In the genomic region with DNA sequence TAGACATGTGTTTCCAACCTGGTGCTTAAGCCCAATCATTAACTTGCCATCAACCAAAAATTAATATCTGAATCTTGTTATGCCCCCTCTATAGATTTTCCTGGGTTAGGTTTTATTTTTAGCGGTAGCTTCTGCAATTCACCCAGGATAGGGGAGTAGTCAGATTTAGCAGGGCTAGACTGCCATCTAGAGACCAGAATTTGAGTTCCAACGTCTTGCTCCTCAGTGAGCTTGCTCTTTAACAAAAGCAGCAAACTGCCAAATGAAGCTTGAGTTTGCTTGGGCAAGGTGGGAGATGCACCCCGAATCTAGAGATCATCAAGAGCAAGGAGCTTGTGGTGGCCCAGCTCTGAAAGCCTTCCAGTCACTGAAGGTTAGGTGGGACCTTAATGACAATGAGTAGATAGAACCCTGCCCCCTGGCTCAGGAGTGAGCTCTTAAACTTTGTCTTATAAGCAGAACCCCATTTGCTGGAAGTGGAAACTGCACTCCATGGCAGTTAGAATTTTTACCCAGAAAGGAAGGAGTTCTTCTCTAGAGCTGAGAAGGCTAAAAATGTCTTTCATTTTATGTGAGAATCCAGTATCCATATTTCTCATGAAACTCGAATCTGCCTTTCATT, we compare ENCODE assay signal across 10 cellular contexts.
A peak's percentile ranks its signal among the peaks of the same experiment; 100 is the strongest.
DNase-seq lines count a peak whose midpoint lies in the region; FAIRE-seq and TF ChIP-seq lines count a peak whose summit lies in the region.
"Had no signal": no experiment of that assay in that cellular context is flagged by ENCODE, and none has a peak within 500 bp of the region (broad histone marks: within the 10 kb centered on the region; RNA-seq: fewer than 3 reads in every experiment).

No MANE protein-coding gene starts in this region.

- H3K27me3 ChIP-seq in H7 (ENCODE audit: control insufficient read depth, insufficient read depth, low read length) (no peaks in the 10 kb centered on the region), keratinocyte (ENCODE audit: control insufficient read depth, extremely low read depth, insufficient read depth, low read length) (no peaks in the 10 kb centered on the region), tibial artery (peaks cover 0 to 2% of the 10 kb centered on the region in 2 donors)

- dilution Hi-C loops in keratinocyte (cut with MboI; ENCODE audit: extremely low pct_ligation_motif_present, low sequenced_read_pairs): no loop called here

- H3K27me3 Mint-ChIP-seq in Calu3 (ENCODE audit: unreplicated experiment): no peaks in the 10 kb centered on the region
- H3K27me3 Mint-ChIP-seq: IgD-negative memory B cell had no signal

- no peak overlapping the region for H3K27ac Mint-ChIP-seq in Calu3 (ENCODE audit: unreplicated experiment)
- H3K27ac Mint-ChIP-seq: mesothelial cell of epicardium had no signal

- TF ChIP-seq CTCF in Calu3 (IDR thresholded peaks at IDR 0.05; ENCODE audit: unreplicated experiment) (peak; percentile 24), keratinocyte (optimal IDR thresholded peaks at IDR 0.05 in 1 of 3, IDR thresholded peaks at IDR 0.05 in 1 of 3, conservative IDR thresholded peaks at IDR 0.05 in 1 of 3; ENCODE audit: extremely low read depth in 1 of 3, insufficient read depth in 2 of 3, low read length in 3 of 3) (peak; percentile 58 to 69 (median 68)), tibial artery (IDR thresholded peaks at IDR 0.05) (peak; percentile 54 to 57)

- H3K4me2 ChIP-seq in keratinocyte (ENCODE audit: control insufficient read depth, extremely low read depth, insufficient read depth, low read depth, low read length): no peak overlapping the region

- H3K4me3 ChIP-seq in H7 (ENCODE audit: insufficient read depth, low read depth, low read length): no peak overlapping the region
- H3K4me3 ChIP-seq in keratinocyte (ENCODE audit: control insufficient read depth in 2 of 3, extremely low read depth in 1 of 3, insufficient read depth in 2 of 3, low read depth in 1 of 3, low read length in 3 of 3): no peak overlapping the region
- H3K4me3 ChIP-seq in tibial artery: no peak overlapping the region

- H3K27ac ChIP-seq in keratinocyte (ENCODE audit: control insufficient read depth, insufficient read depth, low read length) (no peak overlapping the region), tibial artery (no peak overlapping the region)

- no peaks in the 10 kb centered on the region for H3K4me1 ChIP-seq in keratinocyte (ENCODE audit: control insufficient read depth, extremely low read depth, insufficient read depth, low read length)
- H3K4me1 ChIP-seq in tibial artery: peaks cover 0 to 8% (median 0%) of the 10 kb centered on the region in 4 donors

- H3K36me3 Mint-ChIP-seq in Calu3 (ENCODE audit: insufficient read depth, unreplicated experiment): no peaks in the 10 kb centered on the region
- H3K36me3 Mint-ChIP-seq: IgD-negative memory B cell, mesothelial cell of epicardium had no signal

- no peaks in the 10 kb centered on the region for H4K20me1 ChIP-seq in keratinocyte (ENCODE audit: control insufficient read depth, extremely low read depth, insufficient read depth, low read length)

- H3K9me3 Mint-ChIP-seq in Calu3 (ENCODE audit: low read depth, unreplicated experiment): no peaks in the 10 kb centered on the region
- H3K9me3 Mint-ChIP-seq: IgD-negative memory B cell, mesothelial cell of epicardium had no signal

- FAIRE-seq in keratinocyte (lab: Jason Lieb, UNC) (peak; percentile 91), GM12891 (lab: Jason Lieb, UNC) (no peak)

- in situ Hi-C loops in T47D (cut with HindIII; ENCODE audit: low pct_unique_long_range_greater_than_20kb, low sequenced_read_pairs): no loop called here

- DNase-seq in Calu3 (peak; percentile 48), H7 (peak; percentile 53), NCI-H2227 (lab: John Stamatoyannopoulos, UW; ENCODE audit: unreplicated experiment) (peak; percentile 76), T47D (ENCODE audit: low read depth in 1 of 2, low spot score in 1 of 2) (peak; percentile 23 to 69), keratinocyte (ENCODE audit: low read depth, low spot score) (no peak), tibial artery (no peak), GM12891 (ENCODE audit: insufficient read length, low spot score) (no peak)
- DNase-seq in stimulated activated naive CD4-positive, alpha-beta T cell treated with Interleukin-2 at 50 U/mL for 16 hours (lab: John Stamatoyannopoulos, UW): no peak

- no peak overlapping the region for H3K9ac ChIP-seq in keratinocyte (ENCODE audit: control insufficient read depth, extremely low read depth, insufficient read depth, low read length)

- no peaks in the 10 kb centered on the region for H3K9me1 ChIP-seq in keratinocyte (ENCODE audit: control insufficient read depth, extremely low read depth, insufficient read depth, low read length)

- CTCF ChIA-PET in Calu3 (lab: Charles Lee): interaction anchor here (0.8 to 1.4 kb wide), 4 partner anchors 10 to 1019 kb away, joined by 3 to 5 read pairs (median 3); no protein-coding TSS in a partner anchor

- intact Hi-C loops in Calu3 (cut with micrococcal nuclease; ENCODE audit: unreplicated experiment): loop anchor here (5.0 kb wide), 2 partner anchors 75 to 355 kb away; no protein-coding TSS in a partner anchor
- intact Hi-C loops in tibial artery (cut with DNase I; ENCODE audit: low total_unique reads): no loop called here

- no peak overlapping the region for H2AFZ ChIP-seq in keratinocyte (ENCODE audit: control insufficient read depth, low read length)

- H3K9me3 ChIP-seq in keratinocyte (ENCODE audit: control insufficient read depth, low read depth, low read length): no peaks in the 10 kb centered on the region
- no peaks in the 10 kb centered on the region for H3K9me3 ChIP-seq in tibial artery

- TF ChIP-seq POLR2A in GM12891 (IDR thresholded peaks at IDR 0.05; ENCODE audit: low read depth, low read length): no peak

- BruUV-seq in Calu3 (replicated peaks; lab: Mats Ljungman, UMichigan): no TSS peak

- H3K36me3 ChIP-seq in H7 (replicated peaks; ENCODE audit: control insufficient read depth, insufficient read depth, low read length): no peaks in the 10 kb centered on the region
- H3K36me3 ChIP-seq in keratinocyte (ENCODE audit: control insufficient read depth in 2 of 2, extremely low read depth in 1 of 2, insufficient read depth in 2 of 2, low read length in 2 of 2): no peaks in the 10 kb centered on the region
- H3K36me3 ChIP-seq in tibial artery: no peaks in the 10 kb centered on the region

- no peaks in the 10 kb centered on the region for H3K79me2 ChIP-seq in keratinocyte (ENCODE audit: control insufficient read depth, insufficient read depth, low read length)

- H3K4me3 Mint-ChIP-seq in Calu3 (ENCODE audit: low read depth, unreplicated experiment): no peak overlapping the region
- H3K4me3 Mint-ChIP-seq: IgD-negative memory B cell, mesothelial cell of epicardium had no signal

- H3K4me1 Mint-ChIP-seq in Calu3 (ENCODE audit: low read depth, unreplicated experiment): no peaks in the 10 kb centered on the region
- H3K4me1 Mint-ChIP-seq: IgD-negative memory B cell had no signal

TF ChIP-seq in GM12891, 5 proteins besides CTCF, POLR2A, EP300 and RAD21:
- TF ChIP-seq SPI1 (IDR thresholded peaks at IDR 0.05; ENCODE audit: low read depth, low read length) (no peak), POLR2AphosphoS5 (IDR thresholded peaks at IDR 0.05; ENCODE audit: low read depth, low read length) (no peak), POU2F2 (IDR thresholded peaks at IDR 0.05; ENCODE audit: low read depth, low read length) (no peak), TAF1 (IDR thresholded peaks at IDR 0.05; ENCODE audit: low read depth, low read length) (no peak), PAX5 (IDR thresholded peaks at IDR 0.05; ENCODE audit: insufficient read depth, low read length, severe bottlenecking) (no peak)

Comparison
In these comparisons a context has a peak if more than half of its experiments do, and no peak if none do; other contexts are left out.
1. DNase-seq: peak in Calu3 (single experiment), H7 (single experiment), NCI-H2227 (single experiment) and T47D (2 of 2); none in keratinocyte (single experiment), tibial artery (0 of 2), GM12891 (single experiment) and stimulated activated naive CD4-positive, alpha-beta T cell treated with Interleukin-2 at 50 U/mL for 16 hours (single experiment).
2. Peak in every context shown above with its lines, with median percentiles within 50 percentile points of each other: CTCF ChIP-seq.